9 cellular contexts compared by ENCODE assay signal in the genomic region with DNA sequence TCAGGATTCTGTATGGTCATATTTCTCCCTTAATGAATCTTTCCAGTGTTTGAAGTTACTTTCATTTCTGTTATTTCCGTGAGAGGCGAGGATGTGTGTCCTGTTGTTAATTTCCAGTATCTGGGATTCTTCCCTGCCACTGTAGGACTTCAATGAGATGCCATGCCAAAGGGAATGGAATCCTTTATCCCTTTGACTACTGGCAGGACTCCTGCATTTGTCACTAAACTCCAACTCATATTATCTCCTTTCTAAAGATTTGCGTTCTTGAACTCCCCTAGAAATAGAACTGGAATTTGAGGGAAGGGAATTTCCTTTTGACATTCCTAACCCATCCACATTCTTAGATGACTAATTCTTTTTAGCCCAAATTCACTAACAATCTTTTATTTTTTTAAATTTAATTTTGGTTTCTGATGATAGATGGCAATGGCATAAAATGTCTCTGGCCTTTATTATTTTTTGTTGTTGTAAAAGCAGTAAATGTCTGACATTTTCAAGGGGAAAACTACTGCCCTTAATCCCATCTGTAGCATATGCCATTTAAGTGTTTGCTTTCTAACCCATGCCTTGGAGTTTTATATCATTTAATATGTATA.
DNase-seq lines count a peak whose midpoint lies in the region; ATAC-seq and TF ChIP-seq lines count a peak whose summit lies in the region.
"Had no signal": no experiment of that assay in that cellular context is flagged by ENCODE, and none has a peak within 500 bp of the region (broad histone marks: within the 10 kb centered on the region; RNA-seq: fewer than 3 reads in every experiment).

No MANE protein-coding gene starts in this region.

- peak overlapping the region in 1 of 2 donors; percentile 76 for H3K4me3 Mint-ChIP-seq in activated T-cell treated with anti-CD3 and anti-CD28 coated beads, Interleukin-2, amount 50 U/mL, for 72 hours

- WGBS in transverse colon (ENCODE audit: low coverage in 1 of 2), 2 donors, result 40 to 52% methylated on average over 1 to 3 of the region's 3 CpGs

- no peaks in the 10 kb centered on the region for H3K27me3 ChIP-seq in transverse colon

- peaks cover 11 to 43% (median 16%) of the 10 kb centered on the region in 4 donors for H3K4me1 ChIP-seq in transverse colon

- H3K4me3 ChIP-seq in cardiac fibroblast (replicated peaks in 1 of 2; ENCODE audit: low read depth in 2 of 2, low read length in 2 of 2) (no peak overlapping the region), transverse colon (no peak overlapping the region)

- peak overlapping the region; percentile 47 to 78 (median 64) for H3K27ac ChIP-seq in transverse colon

- TF ChIP-seq EP300 in transverse colon (IDR thresholded peaks at IDR 0.05; ENCODE audit: low read depth), result no peak

- no peaks in the 10 kb centered on the region for H3K9me3 ChIP-seq in transverse colon

- peaks cover 8 to 25% of the 10 kb centered on the region in 2 donors for H3K36me3 Mint-ChIP-seq in activated T-cell treated with anti-CD3 and anti-CD28 coated beads, Interleukin-2, amount 50 U/mL, for 72 hours (ENCODE audit: insufficient read depth in 2 of 2)

- peak overlapping the region; percentile 63 for H3K27ac Mint-ChIP-seq in activated T-cell treated with anti-CD3 and anti-CD28 coated beads, Interleukin-2, amount 50 U/mL, for 72 hours

- H3K36me3 ChIP-seq in transverse colon, result peaks cover 0 to 45% (median 24%) of the 10 kb centered on the region in 4 donors

- TF ChIP-seq CTCF in cardiac fibroblast (IDR thresholded peaks at IDR 0.05; ENCODE audit: low read depth, low read length) (no peak), transverse colon (IDR thresholded peaks at IDR 0.05) (no peak)

- no peak for TF ChIP-seq POLR2A in transverse colon (IDR thresholded peaks at IDR 0.05)

- no peaks in the 10 kb centered on the region for H3K27me3 Mint-ChIP-seq in activated T-cell treated with anti-CD3 and anti-CD28 coated beads, Interleukin-2, amount 50 U/mL, for 72 hours (ENCODE audit: low read depth)

- intact Hi-C loops in transverse colon (cut with DNase I; ENCODE audit: low total_unique reads), result no loop called here

- in situ Hi-C loops in transverse colon (cut with MboI; ENCODE audit: low pct_ligation_motif_present in 1 of 4, low pct_unique_long_range_greater_than_20kb in 1 of 4, low sequenced_read_pairs in 3 of 4), result loop anchor here in 1 of 4 donors (25.0 kb wide), 1 partner anchor 123 kb away; no protein-coding TSS in a partner anchor

- ATAC-seq in activated T-cell treated with anti-CD3 and anti-CD28 coated beads, Interleukin-2, amount 50 U/mL, for 72 hours (replicated peaks in 1 of 2), result no peak
- ATAC-seq in HG03025 (IDR thresholded peaks at IDR 0.05; ENCODE audit: low FRiP score, unreplicated experiment), result no peak

- H3K9me3 Mint-ChIP-seq in activated T-cell treated with anti-CD3 and anti-CD28 coated beads, Interleukin-2, amount 50 U/mL, for 72 hours, result no peaks in the 10 kb centered on the region

- H3K4me1 Mint-ChIP-seq in activated T-cell treated with anti-CD3 and anti-CD28 coated beads, Interleukin-2, amount 50 U/mL, for 72 hours (ENCODE audit: low read depth), result peaks cover 26% of the 10 kb centered on the region

- no peak for DNase-seq in activated T-cell treated with anti-CD3 and anti-CD28 coated beads, Interleukin-2, amount 50 U/mL, for 72 hours
- no peak for DNase-seq in activated T-cell treated with anti-CD3 and anti-CD28 coated beads, Interleukin-2, amount 50 U/mL, for 1 hour
- DNase-seq in cardiac fibroblast (ENCODE audit: low read depth in 2 of 2) (peak; percentile 47 to 60), lung microvascular endothelial cell (ENCODE audit: low read depth in 2 of 2) (peak; percentile 35 to 48), transverse colon (no peak), Kasumi-1 (lab: John Stamatoyannopoulos, UW) (no peak), DMS 273 treated with DMSO at 0.1 percent for 48 hours (lab: John Stamatoyannopoulos, UW) (no peak)
- DNase-seq: NCI-H1436 treated with DMSO at 0.1 percent for 48 hours had no signal

Comparison
In these comparisons a context has a peak if more than half of its experiments do, and no peak if none do; other contexts are left out.
1. DNase-seq: peak in cardiac fibroblast (2 of 2) and lung microvascular endothelial cell (2 of 2); none in activated T-cell treated with anti-CD3 and anti-CD28 coated beads, Interleukin-2, amount 50 U/mL, for 72 hours (0 of 2), activated T-cell treated with anti-CD3 and anti-CD28 coated beads, Interleukin-2, amount 50 U/mL, for 1 hour (single experiment), transverse colon (single experiment), Kasumi-1 (0 of 2) and DMS 273 treated with DMSO at 0.1 percent for 48 hours (single experiment).